In the genomic region with DNA sequence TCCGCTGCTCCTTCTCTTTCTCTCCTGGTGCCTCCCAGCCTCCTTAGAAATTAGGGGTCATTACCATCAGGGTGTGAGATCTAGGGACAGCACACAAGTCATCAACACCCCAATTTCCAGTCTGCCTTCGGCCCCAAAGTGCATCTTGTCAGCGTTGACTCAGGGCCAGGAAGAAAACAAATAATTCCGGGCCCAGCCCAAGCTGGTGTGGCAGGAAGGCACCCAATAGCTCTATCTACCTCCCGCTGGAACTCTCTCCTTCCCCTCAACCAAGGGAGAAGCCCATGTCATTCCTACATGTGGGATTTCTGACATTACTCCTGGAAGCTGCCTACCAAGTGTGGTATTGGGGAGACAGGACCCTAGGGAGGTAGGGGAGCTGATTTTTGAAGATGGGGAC, we compare ENCODE assay signal across 1 cellular context.
TF ChIP-seq lines count a peak whose summit lies in the region.

No MANE protein-coding gene starts in this region.

TF ChIP-seq in H1, 55 proteins besides CTCF, POLR2A, EP300 and RAD21:
- TF ChIP-seq BRCA1 (IDR thresholded peaks at IDR 0.05; ENCODE audit: low read depth, low read length) (no peak), CBX5 (IDR thresholded peaks at IDR 0.05; ENCODE audit: low read depth, low read length) (no peak), GTF2F1 (IDR thresholded peaks at IDR 0.05; ENCODE audit: borderline replicate concordance, low read depth, low read length) (no peak), JUN (IDR thresholded peaks at IDR 0.05; ENCODE audit: low read depth, low read length) (no peak), ASH2L (IDR thresholded peaks at IDR 0.05; ENCODE audit: low read length) (no peak), USF2 (IDR thresholded peaks at IDR 0.05; ENCODE audit: low read length) (no peak), BCL11A (IDR thresholded peaks at IDR 0.05; ENCODE audit: low read depth in 2 of 2, low read length in 2 of 2) (no peak), SIX5 (IDR thresholded peaks at IDR 0.05; ENCODE audit: low read depth, low read length) (no peak), SUZ12 (IDR thresholded peaks at IDR 0.05; ENCODE audit: low read length) (no peak), CEBPB (IDR thresholded peaks at IDR 0.05; ENCODE audit: low read depth, low read length) (no peak), BACH1 (IDR thresholded peaks at IDR 0.05; ENCODE audit: low read length) (no peak), RNF2 (IDR thresholded peaks at IDR 0.05; ENCODE audit: borderline replicate concordance, low read depth, low read length, missing control alignments, poor library complexity, severe bottlenecking) (no peak)
- TF ChIP-seq, protein P1, sequence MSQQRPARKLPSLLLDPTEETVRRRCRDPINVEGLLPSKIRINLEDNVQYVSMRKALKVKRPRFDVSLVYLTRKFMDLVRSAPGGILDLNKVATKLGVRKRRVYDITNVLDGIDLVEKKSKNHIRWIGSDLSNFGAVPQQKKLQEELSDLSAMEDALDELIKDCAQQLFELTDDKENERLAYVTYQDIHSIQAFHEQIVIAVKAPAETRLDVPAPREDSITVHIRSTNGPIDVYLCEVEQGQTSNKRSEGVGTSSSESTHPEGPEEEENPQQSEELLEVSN (IDR thresholded peaks at IDR 0.05) = no peak
- TF ChIP-seq, protein P2, sequence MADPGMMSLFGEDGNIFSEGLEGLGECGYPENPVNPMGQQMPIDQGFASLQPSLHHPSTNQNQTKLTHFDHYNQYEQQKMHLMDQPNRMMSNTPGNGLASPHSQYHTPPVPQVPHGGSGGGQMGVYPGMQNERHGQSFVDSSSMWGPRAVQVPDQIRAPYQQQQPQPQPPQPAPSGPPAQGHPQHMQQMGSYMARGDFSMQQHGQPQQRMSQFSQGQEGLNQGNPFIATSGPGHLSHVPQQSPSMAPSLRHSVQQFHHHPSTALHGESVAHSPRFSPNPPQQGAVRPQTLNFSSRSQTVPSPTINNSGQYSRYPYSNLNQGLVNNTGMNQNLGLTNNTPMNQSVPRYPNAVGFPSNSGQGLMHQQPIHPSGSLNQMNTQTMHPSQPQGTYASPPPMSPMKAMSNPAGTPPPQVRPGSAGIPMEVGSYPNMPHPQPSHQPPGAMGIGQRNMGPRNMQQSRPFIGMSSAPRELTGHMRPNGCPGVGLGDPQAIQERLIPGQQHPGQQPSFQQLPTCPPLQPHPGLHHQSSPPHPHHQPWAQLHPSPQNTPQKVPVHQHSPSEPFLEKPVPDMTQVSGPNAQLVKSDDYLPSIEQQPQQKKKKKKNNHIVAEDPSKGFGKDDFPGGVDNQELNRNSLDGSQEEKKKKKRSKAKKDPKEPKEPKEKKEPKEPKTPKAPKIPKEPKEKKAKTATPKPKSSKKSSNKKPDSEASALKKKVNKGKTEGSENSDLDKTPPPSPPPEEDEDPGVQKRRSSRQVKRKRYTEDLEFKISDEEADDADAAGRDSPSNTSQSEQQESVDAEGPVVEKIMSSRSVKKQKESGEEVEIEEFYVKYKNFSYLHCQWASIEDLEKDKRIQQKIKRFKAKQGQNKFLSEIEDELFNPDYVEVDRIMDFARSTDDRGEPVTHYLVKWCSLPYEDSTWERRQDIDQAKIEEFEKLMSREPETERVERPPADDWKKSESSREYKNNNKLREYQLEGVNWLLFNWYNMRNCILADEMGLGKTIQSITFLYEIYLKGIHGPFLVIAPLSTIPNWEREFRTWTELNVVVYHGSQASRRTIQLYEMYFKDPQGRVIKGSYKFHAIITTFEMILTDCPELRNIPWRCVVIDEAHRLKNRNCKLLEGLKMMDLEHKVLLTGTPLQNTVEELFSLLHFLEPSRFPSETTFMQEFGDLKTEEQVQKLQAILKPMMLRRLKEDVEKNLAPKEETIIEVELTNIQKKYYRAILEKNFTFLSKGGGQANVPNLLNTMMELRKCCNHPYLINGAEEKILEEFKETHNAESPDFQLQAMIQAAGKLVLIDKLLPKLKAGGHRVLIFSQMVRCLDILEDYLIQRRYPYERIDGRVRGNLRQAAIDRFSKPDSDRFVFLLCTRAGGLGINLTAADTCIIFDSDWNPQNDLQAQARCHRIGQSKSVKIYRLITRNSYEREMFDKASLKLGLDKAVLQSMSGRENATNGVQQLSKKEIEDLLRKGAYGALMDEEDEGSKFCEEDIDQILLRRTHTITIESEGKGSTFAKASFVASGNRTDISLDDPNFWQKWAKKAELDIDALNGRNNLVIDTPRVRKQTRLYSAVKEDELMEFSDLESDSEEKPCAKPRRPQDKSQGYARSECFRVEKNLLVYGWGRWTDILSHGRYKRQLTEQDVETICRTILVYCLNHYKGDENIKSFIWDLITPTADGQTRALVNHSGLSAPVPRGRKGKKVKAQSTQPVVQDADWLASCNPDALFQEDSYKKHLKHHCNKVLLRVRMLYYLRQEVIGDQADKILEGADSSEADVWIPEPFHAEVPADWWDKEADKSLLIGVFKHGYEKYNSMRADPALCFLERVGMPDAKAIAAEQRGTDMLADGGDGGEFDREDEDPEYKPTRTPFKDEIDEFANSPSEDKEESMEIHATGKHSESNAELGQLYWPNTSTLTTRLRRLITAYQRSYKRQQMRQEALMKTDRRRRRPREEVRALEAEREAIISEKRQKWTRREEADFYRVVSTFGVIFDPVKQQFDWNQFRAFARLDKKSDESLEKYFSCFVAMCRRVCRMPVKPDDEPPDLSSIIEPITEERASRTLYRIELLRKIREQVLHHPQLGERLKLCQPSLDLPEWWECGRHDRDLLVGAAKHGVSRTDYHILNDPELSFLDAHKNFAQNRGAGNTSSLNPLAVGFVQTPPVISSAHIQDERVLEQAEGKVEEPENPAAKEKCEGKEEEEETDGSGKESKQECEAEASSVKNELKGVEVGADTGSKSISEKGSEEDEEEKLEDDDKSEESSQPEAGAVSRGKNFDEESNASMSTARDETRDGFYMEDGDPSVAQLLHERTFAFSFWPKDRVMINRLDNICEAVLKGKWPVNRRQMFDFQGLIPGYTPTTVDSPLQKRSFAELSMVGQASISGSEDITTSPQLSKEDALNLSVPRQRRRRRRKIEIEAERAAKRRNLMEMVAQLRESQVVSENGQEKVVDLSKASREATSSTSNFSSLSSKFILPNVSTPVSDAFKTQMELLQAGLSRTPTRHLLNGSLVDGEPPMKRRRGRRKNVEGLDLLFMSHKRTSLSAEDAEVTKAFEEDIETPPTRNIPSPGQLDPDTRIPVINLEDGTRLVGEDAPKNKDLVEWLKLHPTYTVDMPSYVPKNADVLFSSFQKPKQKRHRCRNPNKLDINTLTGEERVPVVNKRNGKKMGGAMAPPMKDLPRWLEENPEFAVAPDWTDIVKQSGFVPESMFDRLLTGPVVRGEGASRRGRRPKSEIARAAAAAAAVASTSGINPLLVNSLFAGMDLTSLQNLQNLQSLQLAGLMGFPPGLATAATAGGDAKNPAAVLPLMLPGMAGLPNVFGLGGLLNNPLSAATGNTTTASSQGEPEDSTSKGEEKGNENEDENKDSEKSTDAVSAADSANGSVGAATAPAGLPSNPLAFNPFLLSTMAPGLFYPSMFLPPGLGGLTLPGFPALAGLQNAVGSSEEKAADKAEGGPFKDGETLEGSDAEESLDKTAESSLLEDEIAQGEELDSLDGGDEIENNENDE (IDR thresholded peaks at IDR 0.05; ENCODE audit: insufficient replicate concordance, low read length) = no peak
- TF ChIP-seq, protein P3, sequence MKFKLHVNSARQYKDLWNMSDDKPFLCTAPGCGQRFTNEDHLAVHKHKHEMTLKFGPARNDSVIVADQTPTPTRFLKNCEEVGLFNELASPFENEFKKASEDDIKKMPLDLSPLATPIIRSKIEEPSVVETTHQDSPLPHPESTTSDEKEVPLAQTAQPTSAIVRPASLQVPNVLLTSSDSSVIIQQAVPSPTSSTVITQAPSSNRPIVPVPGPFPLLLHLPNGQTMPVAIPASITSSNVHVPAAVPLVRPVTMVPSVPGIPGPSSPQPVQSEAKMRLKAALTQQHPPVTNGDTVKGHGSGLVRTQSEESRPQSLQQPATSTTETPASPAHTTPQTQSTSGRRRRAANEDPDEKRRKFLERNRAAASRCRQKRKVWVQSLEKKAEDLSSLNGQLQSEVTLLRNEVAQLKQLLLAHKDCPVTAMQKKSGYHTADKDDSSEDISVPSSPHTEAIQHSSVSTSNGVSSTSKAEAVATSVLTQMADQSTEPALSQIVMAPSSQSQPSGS (IDR thresholded peaks at IDR 0.05; ENCODE audit: low read length) = no peak
